ENCODE assay signal across 8 cellular contexts in genomic region chr13:44300895-44301638, GRCh38.
DNase-seq lines count a peak whose midpoint lies in the region; ATAC-seq and TF ChIP-seq lines count a peak whose summit lies in the region.

No MANE protein-coding gene starts in this region.

- peaks cover 4% of the 10 kb centered on the region for H3K9me3 Mint-ChIP-seq in stimulated activated effector memory CD8-positive, alpha-beta T cell treated with anti-CD3 and anti-CD28 coated beads, Interleukin-12 subunit alpha, Interleukin-12 subunit beta, amount 100 ng/mL, for 72 hours
- H3K9me3 Mint-ChIP-seq in H9 = no peaks in the 10 kb centered on the region

- no peaks in the 10 kb centered on the region for H3K79me1 ChIP-seq in H9 (ENCODE audit: insufficient read depth, low read depth, low read length, poor library complexity, severe bottlenecking)

- H2AFZ ChIP-seq in PC-3 (ENCODE audit: low read length) (0 out of 2 replicates have a peak overlapping the region, but pooled peaks have one; percentile 34), H9 (ENCODE audit: low read length) (no peak overlapping the region)

- H3K36me3 Mint-ChIP-seq in stimulated activated effector memory CD8-positive, alpha-beta T cell treated with anti-CD3 and anti-CD28 coated beads, Interleukin-12 subunit alpha, Interleukin-12 subunit beta, amount 100 ng/mL, for 72 hours = no peaks in the 10 kb centered on the region
- no peaks in the 10 kb centered on the region for H3K36me3 Mint-ChIP-seq in H9 (ENCODE audit: insufficient read depth in 1 of 3, low read depth in 3 of 3)

- intact Hi-C loops in PC-3 (cut with micrococcal nuclease) = loop anchor here (1.0 to 10.0 kb wide), 4 partner anchors 12 to 396 kb away; no protein-coding TSS in a partner anchor

- H3K9me3 ChIP-seq in PC-3 (ENCODE audit: low read length) (no peaks in the 10 kb centered on the region), H9 (ENCODE audit: control insufficient read depth, low read depth, low read length) (no peaks in the 10 kb centered on the region)

- no peak for TF ChIP-seq CTCF in AG10803 (conservative IDR thresholded peaks at IDR 0.05; ENCODE audit: low read length)
- TF ChIP-seq CTCF in PC-3 (conservative IDR thresholded peaks at IDR 0.05; ENCODE audit: low read depth, low read length) = no peak
- no peak for TF ChIP-seq CTCF in fibroblast of pulmonary artery (IDR thresholded peaks at IDR 0.05; ENCODE audit: low read length, missing control alignments)
- no peak for TF ChIP-seq CTCF in H9 (conservative IDR thresholded peaks at IDR 0.05)

- CTCF ChIA-PET in PC-3 (lab: Charles Lee) = no interaction called here

- no peak overlapping the region for H2BK5ac ChIP-seq in H9 (ENCODE audit: insufficient read length, low read length)

- peaks cover 33% of the 10 kb centered on the region for H3K4me1 Mint-ChIP-seq in stimulated activated effector memory CD8-positive, alpha-beta T cell treated with anti-CD3 and anti-CD28 coated beads, Interleukin-12 subunit alpha, Interleukin-12 subunit beta, amount 100 ng/mL, for 72 hours
- H3K4me1 Mint-ChIP-seq in H9 = peaks cover 20 to 26% of the 10 kb centered on the region in 2 experiments

- H3K27ac ChIP-seq in PC-3 (ENCODE audit: low read length) = peak overlapping the region; percentile 100
- no peak overlapping the region for H3K27ac ChIP-seq in H9 (ENCODE audit: insufficient read length, low read depth, low read length)

- H3K27me3 ChIP-seq in PC-3 (ENCODE audit: low read length) = no peaks in the 10 kb centered on the region
- peaks cover 6% of the 10 kb centered on the region; the same call in 1 of the 2 replicates for H3K27me3 ChIP-seq in H9 (ENCODE audit: insufficient read depth, low read length)

- no peak overlapping the region for H2BK20ac ChIP-seq in H9 (ENCODE audit: low read depth, low read length, poor library complexity, severe bottlenecking)

- BruUV-seq in PC-3 (replicated peaks; lab: Mats Ljungman, UMichigan) = no TSS peak

- no peak overlapping the region for H3K4me3 ChIP-seq in AG10803 (ENCODE audit: low read length)
- H3K4me3 ChIP-seq in PC-3 (ENCODE audit: low read length) = 0 out of 2 replicates have a peak overlapping the region, but pooled peaks have one; percentile 9
- no peak overlapping the region for H3K4me3 ChIP-seq in fibroblast of pulmonary artery (replicated peaks; ENCODE audit: low read depth, low read length)

- H4K20me1 ChIP-seq in PC-3 (ENCODE audit: low read length) (no peaks in the 10 kb centered on the region), H9 (ENCODE audit: control insufficient read depth, insufficient read depth, insufficient read length) (no peaks in the 10 kb centered on the region)

- DNase-seq in AG10803 (ENCODE audit: low read depth) = peak; percentile 68
- DNase-seq in PC-3 = peak; percentile 89
- peak; percentile 88 for DNase-seq in fibroblast of pulmonary artery (ENCODE audit: low read depth)
- DNase-seq in stimulated activated effector memory CD8-positive, alpha-beta T cell treated with anti-CD3 and anti-CD28 coated beads, Interleukin-12 subunit alpha, Interleukin-12 subunit beta, amount 100 ng/mL, for 72 hours (ENCODE audit: low spot score in 2 of 2) = peak in 1 of 2 donors; percentile 57
- no peak for DNase-seq in NCI-H748 (lab: John Stamatoyannopoulos, UW; ENCODE audit: unreplicated experiment)
- DNase-seq in H9 = no peak

- peaks cover 7% of the 10 kb centered on the region for H3F3A ChIP-seq in PC-3 (ENCODE audit: low read length, unreplicated experiment)

- no peak overlapping the region for H4K8ac ChIP-seq in H9 (replicated peaks; ENCODE audit: insufficient read length, low read depth, low read length)

- no peaks in the 10 kb centered on the region for H3K9me2 ChIP-seq in PC-3 (replicated peaks; ENCODE audit: low read length)

- peaks cover under 1% of the 10 kb centered on the region for H3K23me2 ChIP-seq in H9 (ENCODE audit: insufficient read length, low read depth, low read length, poor library complexity, severe bottlenecking)

- no peak overlapping the region for H2BK15ac ChIP-seq in H9 (ENCODE audit: low read depth, low read length)

- no CpG with 5 or more reads among the region's 9 CpGs for WGBS in H9 (ENCODE audit: extremely low coverage, insufficient read length, low lambda C conversion rate)

- H3K4me2 ChIP-seq in PC-3 (ENCODE audit: low read length) (peak overlapping the region; percentile 24), H9 (ENCODE audit: insufficient read depth, insufficient read length, low read length) (no peak overlapping the region)

- no peak overlapping the region for H3K18ac ChIP-seq in H9 (ENCODE audit: insufficient read length, low read depth, low read length)

- H3T11ph ChIP-seq in H9 (ENCODE audit: low read length) = no peak overlapping the region

- peak overlapping the region; percentile 53 for H3K27ac Mint-ChIP-seq in stimulated activated effector memory CD8-positive, alpha-beta T cell treated with anti-CD3 and anti-CD28 coated beads, Interleukin-12 subunit alpha, Interleukin-12 subunit beta, amount 100 ng/mL, for 72 hours
- no peak overlapping the region for H3K27ac Mint-ChIP-seq in H9

- no peak overlapping the region for H4K91ac ChIP-seq in H9 (ENCODE audit: insufficient read length, low read depth, low read length)

- no peak overlapping the region for H4K5ac ChIP-seq in H9 (ENCODE audit: insufficient read length, low read depth, low read length)

- POLR2A ChIA-PET in PC-3 (lab: Charles Lee; ENCODE audit: unreplicated experiment) = interaction anchor here (1.1 kb wide), 1 partner anchor 136 kb away, joined by 5 read pairs; no protein-coding TSS in a partner anchor

- ATAC-seq in GM18868 (IDR thresholded peaks at IDR 0.05; ENCODE audit: unreplicated experiment) (peak; percentile 81), HG03108 (IDR thresholded peaks at IDR 0.05; ENCODE audit: unreplicated experiment) (peak; percentile 51), PC-3 (peak; percentile 76)
- peak; percentile 88 for ATAC-seq in stimulated activated effector memory CD8-positive, alpha-beta T cell treated with anti-CD3 and anti-CD28 coated beads, Interleukin-12 subunit alpha, Interleukin-12 subunit beta, amount 100 ng/mL, for 72 hours

- no peaks in the 10 kb centered on the region for H3K36me3 ChIP-seq in PC-3 (ENCODE audit: low read depth, low read length)

- H3K14ac ChIP-seq in H9 (ENCODE audit: insufficient read depth, low read length) = no peak overlapping the region

- H2BK120ac ChIP-seq in H9 (ENCODE audit: low read depth, low read length, poor library complexity, severe bottlenecking) = no peak overlapping the region

- H3K79me2 ChIP-seq in PC-3 (ENCODE audit: low read length) (no peaks in the 10 kb centered on the region), H9 (ENCODE audit: insufficient read depth, low read length) (no peaks in the 10 kb centered on the region)

- no peak overlapping the region for H2BK12ac ChIP-seq in H9 (ENCODE audit: insufficient read length, low read depth, low read length)

- peaks cover 66% of the 10 kb centered on the region for H3K4me1 ChIP-seq in PC-3 (ENCODE audit: insufficient read depth, low read length)
- peaks cover 6% of the 10 kb centered on the region; the same call in 1 of the 2 replicates for H3K4me1 ChIP-seq in H9 (ENCODE audit: insufficient read depth, low read length)

- no peak overlapping the region for H3K23ac ChIP-seq in H9 (ENCODE audit: insufficient read length, low read depth, low read length)

- no peak overlapping the region for H3K56ac ChIP-seq in H9 (ENCODE audit: insufficient read length, low read depth, low read length)

- no peak overlapping the region for H2AK5ac ChIP-seq in H9 (ENCODE audit: insufficient read length, low read length)

- H3K9ac ChIP-seq in PC-3 (ENCODE audit: low read length) = peak overlapping the region; percentile 80
- no peak overlapping the region for H3K9ac ChIP-seq in H9 (ENCODE audit: extremely low read depth, insufficient read length, low read length)

- no peak overlapping the region for H3K4ac ChIP-seq in H9 (ENCODE audit: low read depth, low read length)

- H3K4me3 Mint-ChIP-seq in stimulated activated effector memory CD8-positive, alpha-beta T cell treated with anti-CD3 and anti-CD28 coated beads, Interleukin-12 subunit alpha, Interleukin-12 subunit beta, amount 100 ng/mL, for 72 hours = peak overlapping the region; percentile 8
- H3K4me3 Mint-ChIP-seq in H9 = no peak overlapping the region

- peaks cover 56% of the 10 kb centered on the region for H3K27me3 Mint-ChIP-seq in H9 (ENCODE audit: low read depth)

Comparison
In these comparisons a context has a peak if more than half of its experiments do, and no peak if none do; other contexts are left out.
1. DNase-seq: peak in AG10803 (single experiment), PC-3 (single experiment) and fibroblast of pulmonary artery (single experiment); none in NCI-H748 (single experiment) and H9 (single experiment).
2. Peak in every context shown above with its lines, with median percentiles within 50 percentile points of each other: ATAC-seq.